Comparison of ENCODE assay signal across 8 cellular contexts in genomic region chr1:117367769-117368059, GRCh38. TPM values are rescaled to one million over a fixed set of nuclear protein-coding genes. Genes with fewer than 3 reads are reported as not detected.
DNase-seq lines count a peak whose midpoint lies in the region; ATAC-seq and TF ChIP-seq lines count a peak whose summit lies in the region.

No MANE protein-coding gene starts in this region.

- no peaks in the 10 kb centered on the region for H3K27me3 Mint-ChIP-seq in activated T-helper 17 cell treated with anti-CD3 and anti-CD28 coated beads, Interleukin-2, amount 50 U/mL, for 72 hours

- no peak for TF ChIP-seq CTCF in DND-41 (IDR thresholded peaks at IDR 0.05; ENCODE audit: borderline replicate concordance, extremely low read depth, low read length, poor library complexity, severe bottlenecking)

- H3K27ac ChIP-seq in DND-41 (ENCODE audit: low read length): peak overlapping the region; percentile 87
- peak overlapping the region; percentile 92 for H3K27ac ChIP-seq in stomach smooth muscle (ENCODE audit: low read length)

- H3K27me3 ChIP-seq in DND-41 (ENCODE audit: insufficient read depth, low read length, poor library complexity) (no peaks in the 10 kb centered on the region), stomach smooth muscle (ENCODE audit: control insufficient read depth in 1 of 2, insufficient read depth in 2 of 2, low read length in 2 of 2) (no peaks in the 10 kb centered on the region)

- H3K4me2 ChIP-seq in DND-41 (ENCODE audit: insufficient read depth, low read length): peak overlapping the region; percentile 97

- H3K4me1 Mint-ChIP-seq in activated T-helper 17 cell treated with anti-CD3 and anti-CD28 coated beads, Interleukin-2, amount 50 U/mL, for 72 hours: peaks cover 42% of the 10 kb centered on the region

- H3K9me3 ChIP-seq in DND-41 (ENCODE audit: insufficient read depth, low read length, severe bottlenecking): no peaks in the 10 kb centered on the region
- H3K9me3 ChIP-seq in stomach smooth muscle (ENCODE audit: control insufficient read depth in 2 of 2, low read length in 2 of 2): no peaks in the 10 kb centered on the region

- peaks cover 12% of the 10 kb centered on the region for H3K36me3 Mint-ChIP-seq in activated T-helper 17 cell treated with anti-CD3 and anti-CD28 coated beads, Interleukin-2, amount 50 U/mL, for 72 hours (ENCODE audit: low read depth)

- peak; percentile 52 for DNase-seq in DND-41
- DNase-seq in amniotic stem cell (lab: John Stamatoyannopoulos, UW): no peak
- no peak for DNase-seq in NOMO-1 treated with DMSO at 0.1 percent for 48 hours (lab: John Stamatoyannopoulos, UW; ENCODE audit: unreplicated experiment)

- peak overlapping the region; percentile 85 for H2AFZ ChIP-seq in DND-41 (ENCODE audit: low read depth, low read length)

- H3K4me3 Mint-ChIP-seq in activated T-helper 17 cell treated with anti-CD3 and anti-CD28 coated beads, Interleukin-2, amount 50 U/mL, for 72 hours: peak overlapping the region; percentile 98

- peak; percentile 41 for ATAC-seq in DND-41 (ENCODE audit: insufficient read depth, low read depth)
- ATAC-seq in HG02943 (IDR thresholded peaks at IDR 0.05; ENCODE audit: low read depth, unreplicated experiment): peak; percentile 9
- peak; percentile 6 for ATAC-seq in activated T-helper 17 cell treated with anti-CD3 and anti-CD28 coated beads, Interleukin-2, amount 50 U/mL, for 72 hours (replicated peaks)
- ATAC-seq in GM19467 (IDR thresholded peaks at IDR 0.05; ENCODE audit: unreplicated experiment): no peak

- H3K9ac ChIP-seq in DND-41 (ENCODE audit: low read depth, low read length) (peak overlapping the region; percentile 86), stomach smooth muscle (ENCODE audit: low read length in 2 of 2) (peak overlapping the region; percentile 76 to 98)

- H3K27ac Mint-ChIP-seq in activated T-helper 17 cell treated with anti-CD3 and anti-CD28 coated beads, Interleukin-2, amount 50 U/mL, for 72 hours: peak overlapping the region; percentile 94

- H3K4me3 ChIP-seq in DND-41 (ENCODE audit: low read depth in 1 of 2, low read length in 2 of 2): peak overlapping the region; percentile 35 to 79
- peak overlapping the region; percentile 67 for H3K4me3 ChIP-seq in iPS-11a (ENCODE audit: low read depth, low read length)
- H3K4me3 ChIP-seq in stomach smooth muscle (ENCODE audit: low read length in 2 of 2): peak overlapping the region; percentile 82 to 95

- H3K36me3 ChIP-seq in DND-41 (ENCODE audit: insufficient read depth, low read length) (no peaks in the 10 kb centered on the region), stomach smooth muscle (ENCODE audit: control insufficient read depth in 2 of 2, insufficient read depth in 2 of 2, low read length in 2 of 2) (no peaks in the 10 kb centered on the region)

- no peaks in the 10 kb centered on the region for H3K9me3 Mint-ChIP-seq in activated T-helper 17 cell treated with anti-CD3 and anti-CD28 coated beads, Interleukin-2, amount 50 U/mL, for 72 hours

- peaks cover 58% of the 10 kb centered on the region for H3K79me2 ChIP-seq in DND-41 (ENCODE audit: insufficient read depth, low read length)

- H3K4me1 ChIP-seq in DND-41 (ENCODE audit: insufficient read depth, low read length): peaks cover 58% of the 10 kb centered on the region
- H3K4me1 ChIP-seq in stomach smooth muscle (ENCODE audit: control insufficient read depth, insufficient read depth, low read length): peaks cover 17% of the 10 kb centered on the region

- peaks cover 13% of the 10 kb centered on the region; the same call in 1 of the 2 replicates for H4K20me1 ChIP-seq in DND-41 (ENCODE audit: insufficient read depth, low read length)

RNA-seq across cellular contexts. Expression of gene MAN1A2, which starts 0.5 kb away (rescaled TPM):
- total RNA-seq in activated T-helper 17 cell treated with anti-CD3 and anti-CD28 coated beads, Interleukin-2, amount 50 U/mL, for 72 hours: 10 to 100 TPM; 26.1 to 26.5 TPM
